36 cellular contexts compared by ENCODE assay signal in genomic region chr11:47852053-47852452, GRCh38. TPM values are rescaled to one million over a fixed set of nuclear protein-coding genes. Genes with fewer than 3 reads are reported as not detected.
DNase-seq lines count a peak whose midpoint lies in the region; ATAC-seq, FAIRE-seq and TF ChIP-seq lines count a peak whose summit lies in the region.
"Had no signal": no experiment of that assay in that cellular context is flagged by ENCODE, and none has a peak within 500 bp of the region (broad histone marks: within the 10 kb centered on the region; RNA-seq: fewer than 3 reads in every experiment).

No MANE protein-coding gene starts in this region.

- H3K27ac ChIP-seq in ovary (no peak overlapping the region), neuronal stem cell (replicated peaks; ENCODE audit: low read length) (no peak overlapping the region)
- H3K27ac ChIP-seq: heart right ventricle, neutrophil, RWPE1, SK-N-MC, stomach, thyroid gland had no signal

- H3K4me1 ChIP-seq in ovary (ENCODE audit: insufficient read depth) = peaks cover 1% of the 10 kb centered on the region
- H3K4me1 ChIP-seq in neuronal stem cell (ENCODE audit: control insufficient read depth in 2 of 2, insufficient read depth in 1 of 2, low read depth in 1 of 2, low read length in 2 of 2) = peaks cover 5 to 6% of the 10 kb centered on the region in 2 donors

- CTCF ChIA-PET in activated B cell treated with CpG ODN at 0.5 μM for 24 hours (lab: Charles Lee) = interaction anchor here (1.3 to 3.2 kb wide), 2 partner anchors 256 to 665 kb away, joined by 3 to 30 read pairs; partner anchors contain the start of gene PACSIN3

- peaks cover 3% of the 10 kb centered on the region for H3K79me1 ChIP-seq in neuronal stem cell (ENCODE audit: low read depth, low read length)

- peaks cover 7% of the 10 kb centered on the region for H3K36me3 Mint-ChIP-seq in stimulated activated naive CD8-positive, alpha-beta T cell treated with anti-CD3 and anti-CD28 coated beads, Interleukin-15, Interleukin-2, amounts not matched to agents 100 ng/mL and 50 ng/mL, for 24 hours (ENCODE audit: low read depth)
- H3K36me3 Mint-ChIP-seq in activated B cell treated with CpG ODN at 0.5 μM for 24 hours (ENCODE audit: low read depth) = peaks cover 11% of the 10 kb centered on the region
- peaks cover 3% of the 10 kb centered on the region for H3K36me3 Mint-ChIP-seq in memory B cell

- H3K36me3 ChIP-seq in ovary = no peaks in the 10 kb centered on the region
- peaks cover 0 to 2% of the 10 kb centered on the region in 2 donors for H3K36me3 ChIP-seq in neuronal stem cell (replicated peaks in 1 of 2; ENCODE audit: control insufficient read depth in 2 of 2, insufficient read depth in 2 of 2, low read length in 2 of 2)
- H3K36me3 ChIP-seq: BLaER1, heart right ventricle, stomach, thyroid gland had no signal

- H3K4me1 Mint-ChIP-seq in stimulated activated naive CD8-positive, alpha-beta T cell treated with anti-CD3 and anti-CD28 coated beads, Interleukin-15, Interleukin-2, amounts not matched to agents 100 ng/mL and 50 ng/mL, for 24 hours (ENCODE audit: low read depth) = peaks cover 54% of the 10 kb centered on the region
- peaks cover 89% of the 10 kb centered on the region for H3K4me1 Mint-ChIP-seq in activated B cell treated with CpG ODN at 0.5 μM for 24 hours
- peaks cover 43% of the 10 kb centered on the region for H3K4me1 Mint-ChIP-seq in memory B cell

- H3K9me3 ChIP-seq in ovary = no peaks in the 10 kb centered on the region
- no peaks in the 10 kb centered on the region for H3K9me3 ChIP-seq in neuronal stem cell (replicated peaks in 1 of 2; ENCODE audit: control insufficient read depth in 2 of 2, insufficient read depth in 1 of 2, low read depth in 1 of 2, low read length in 2 of 2)
- H3K9me3 ChIP-seq: BLaER1, Caco-2, heart right ventricle, neutrophil, stomach, thyroid gland had no signal

- TF ChIP-seq CTCF in activated B cell treated with CpG ODN at 0.5 μM for 24 hours (IDR thresholded peaks at IDR 0.05) (no peak), ovary (IDR thresholded peaks at IDR 0.05) (no peak)

- H3K9ac ChIP-seq in neuronal stem cell (ENCODE audit: low read depth, low read length, poor library complexity) = no peak overlapping the region
- H3K9ac ChIP-seq: BLaER1 had no signal

- no peak overlapping the region for H3K18ac ChIP-seq in neuronal stem cell (ENCODE audit: low read length)

- H4K91ac ChIP-seq in neuronal stem cell (ENCODE audit: low read depth, low read length, poor library complexity) = no peak overlapping the region

- H2BK5ac ChIP-seq in neuronal stem cell (ENCODE audit: low read length) = no peak overlapping the region

- H2BK120ac ChIP-seq in neuronal stem cell (ENCODE audit: low read depth, low read length) = no peak overlapping the region

- no peak overlapping the region for H2BK15ac ChIP-seq in neuronal stem cell (ENCODE audit: low read length)

- DNase-seq in stimulated activated naive CD8-positive, alpha-beta T cell treated with anti-CD3 and anti-CD28 coated beads, Interleukin-15, Interleukin-2, amounts not matched to agents 100 U/mL and 50 U/mL, for 24 hours = no peak
- DNase-seq in activated B cell treated with CpG ODN at 0.5 μM for 24 hours = no peak
- no peak for DNase-seq in memory B cell (ENCODE audit: low spot score in 2 of 2)
- no peak for DNase-seq in ovary
- no peak for DNase-seq in neuronal stem cell (ENCODE audit: low spot score)
- DNase-seq in frontal cortex (ENCODE audit: low spot score in 2 of 2) = no peak
- DNase-seq: activated CD4-positive, alpha-beta T cell treated with anti-CD3 and anti-CD28 coated beads for 36 hours; activated naive CD4-positive, alpha-beta T cell; activated T-cell treated with anti-CD3 and anti-CD28 coated beads, Interleukin-2, amount 50 U/mL, for 24 hours; Caco-2; DMS79 treated with DMSO at 0.1 percent for 48 hours; effector CD8-positive, alpha-beta T cell; erythroblast; foreskin fibroblast; HCEC 1CT; heart right ventricle; KBM-7; NCI-H1417 treated with DMSO at 0.1 percent for 48 hours; NCI-H2081 treated with DMSO at 0.1 percent for 48 hours; NCI-H345; NCI-H748 treated with DMSO at 0.1 percent for 48 hours; stomach; T-helper 2 cell; thyroid gland had no signal

- ATAC-seq in stimulated activated naive CD8-positive, alpha-beta T cell treated with anti-CD3 and anti-CD28 coated beads, Interleukin-15, Interleukin-2, amounts not matched to agents 100 U/mL and 50 U/mL, for 24 hours = no peak
- ATAC-seq in activated B cell treated with CpG ODN at 0.5 μM for 24 hours (ENCODE audit: low read depth) (no peak), memory B cell (ENCODE audit: low read depth) (no peak), HG02623 (IDR thresholded peaks at IDR 0.05; ENCODE audit: unreplicated experiment) (no peak)
- ATAC-seq: activated CD4-positive, alpha-beta T cell treated with anti-CD3 and anti-CD28 coated beads for 36 hours; heart right ventricle; sciatic nerve had no signal

- no peak overlapping the region for H3K4me3 ChIP-seq in ovary
- no peak overlapping the region for H3K4me3 ChIP-seq in neuronal stem cell (ENCODE audit: low read length in 2 of 2)
- H3K4me3 ChIP-seq: BLaER1, heart right ventricle, lung, SK-N-MC, stomach, thyroid gland had no signal

- no peak overlapping the region for H3K4me3 Mint-ChIP-seq in stimulated activated naive CD8-positive, alpha-beta T cell treated with anti-CD3 and anti-CD28 coated beads, Interleukin-15, Interleukin-2, amounts not matched to agents 100 ng/mL and 50 ng/mL, for 24 hours
- H3K4me3 Mint-ChIP-seq in activated B cell treated with CpG ODN at 0.5 μM for 24 hours (no peak overlapping the region), memory B cell (no peak overlapping the region)
- H3K4me3 Mint-ChIP-seq: activated CD4-positive, alpha-beta T cell treated with anti-CD3 and anti-CD28 coated beads for 36 hours; activated T-cell treated with anti-CD3 and anti-CD28 coated beads, Interleukin-2, amount 50 U/mL, for 24 hours had no signal

- intact Hi-C loops in activated B cell treated with CpG ODN at 0.5 μM for 24 hours (cut with micrococcal nuclease) = loop anchor here (2.0 to 10.0 kb wide), 4 partner anchors 35 to 675 kb away; partner anchors contain the start of genes ARFGAP2 and SLC39A13
- intact Hi-C loops in ovary (cut with DNase I) = no loop called here

- no peak overlapping the region for H3K23ac ChIP-seq in neuronal stem cell (ENCODE audit: low read depth, low read length, poor library complexity)

- H2BK12ac ChIP-seq in neuronal stem cell (ENCODE audit: low read length) = no peak overlapping the region

- no peak overlapping the region for H3K14ac ChIP-seq in neuronal stem cell (ENCODE audit: low read length)

- H3K9me3 Mint-ChIP-seq in stimulated activated naive CD8-positive, alpha-beta T cell treated with anti-CD3 and anti-CD28 coated beads, Interleukin-15, Interleukin-2, amounts not matched to agents 100 ng/mL and 50 ng/mL, for 24 hours = no peaks in the 10 kb centered on the region
- no peaks in the 10 kb centered on the region for H3K9me3 Mint-ChIP-seq in activated B cell treated with CpG ODN at 0.5 μM for 24 hours
- no peaks in the 10 kb centered on the region for H3K9me3 Mint-ChIP-seq in memory B cell
- H3K9me3 Mint-ChIP-seq: activated T-cell treated with anti-CD3 and anti-CD28 coated beads, Interleukin-2, amount 50 U/mL, for 24 hours had no signal

- WGBS in ovary, 3 donors = 83 to 86% (median 84%) methylated on average over 6 of the region's 6 CpGs
- no CpG with 5 or more reads among the region's 6 CpGs for WGBS in neuronal stem cell (ENCODE audit: extremely low coverage in 2 of 2, insufficient read length in 2 of 2, insufficient replicate concordance in 1 of 2), 2 donors

- TF ChIP-seq POLR2A in ovary (IDR thresholded peaks at IDR 0.05) = no peak

- H3K4ac ChIP-seq in neuronal stem cell (ENCODE audit: low read length) = no peak overlapping the region

- TF ChIP-seq EP300 in ovary (IDR thresholded peaks at IDR 0.05) = no peak

- H2AFZ ChIP-seq in neuronal stem cell (ENCODE audit: low read length) = no peak overlapping the region

- H3K27ac Mint-ChIP-seq in stimulated activated naive CD8-positive, alpha-beta T cell treated with anti-CD3 and anti-CD28 coated beads, Interleukin-15, Interleukin-2, amounts not matched to agents 100 ng/mL and 50 ng/mL, for 24 hours = peak overlapping the region; percentile 40
- H3K27ac Mint-ChIP-seq in activated B cell treated with CpG ODN at 0.5 μM for 24 hours (peak overlapping the region; percentile 72), memory B cell (peak overlapping the region; percentile 77)

- POLR2A ChIA-PET in activated B cell treated with CpG ODN at 0.5 μM for 24 hours (lab: Charles Lee) = interaction anchor here (0.7 to 3.1 kb wide), 5 partner anchors 10 to 257 kb away, joined by 3 to 25 read pairs (median 3); partner anchors contain the start of gene AGBL2

- no peak overlapping the region for H3K4me2 ChIP-seq in neuronal stem cell (ENCODE audit: insufficient read depth, low read length, poor library complexity, severe bottlenecking)

- no peak overlapping the region for H4K8ac ChIP-seq in neuronal stem cell (ENCODE audit: low read depth, low read length)

- H2AK5ac ChIP-seq in neuronal stem cell (ENCODE audit: low read depth, low read length) = no peak overlapping the region

- H3K27me3 Mint-ChIP-seq in stimulated activated naive CD8-positive, alpha-beta T cell treated with anti-CD3 and anti-CD28 coated beads, Interleukin-15, Interleukin-2, amounts not matched to agents 100 ng/mL and 50 ng/mL, for 24 hours = no peaks in the 10 kb centered on the region
- H3K27me3 Mint-ChIP-seq in activated B cell treated with CpG ODN at 0.5 μM for 24 hours (no peaks in the 10 kb centered on the region), memory B cell (no peaks in the 10 kb centered on the region)
- H3K27me3 Mint-ChIP-seq: activated CD4-positive, alpha-beta T cell treated with anti-CD3 and anti-CD28 coated beads for 36 hours; activated T-cell treated with anti-CD3 and anti-CD28 coated beads, Interleukin-2, amount 50 U/mL, for 24 hours; progenitor cell of endocrine pancreas had no signal

- H3K27me3 ChIP-seq in ovary (no peaks in the 10 kb centered on the region), neuronal stem cell (ENCODE audit: control insufficient read depth in 3 of 3, insufficient read depth in 3 of 3, low read depth in 1 of 3, low read length in 3 of 3) (no peaks in the 10 kb centered on the region)
- H3K27me3 ChIP-seq: BLaER1, heart right ventricle, neutrophil, stomach, thyroid gland had no signal

- no peak for FAIRE-seq in frontal cortex (lab: Jason Lieb, UNC)
- FAIRE-seq: bronchial epithelial cell, colon, GM18507 had no signal

RNA-seq across cellular contexts. Expression of gene NUP160, which starts 3.9 kb away (rescaled TPM):
- total RNA-seq in activated B cell treated with CpG ODN at 0.5 μM for 24 hours (53.2 and 70.8 TPM in 2 replicates), ovary (10 to 100 TPM; 29.1 to 48.5 (median 32.7) TPM), frontal cortex (57.5 TPM)
- polyA plus RNA-seq in ovary = 10 to 100 TPM; 21.3 to 27.3 TPM
- 28.9 TPM for polyA plus RNA-seq in neuronal stem cell (2013, experiment 1 of 2)
- polyA plus RNA-seq in neuronal stem cell (2013, experiment 2 of 2) = 28.0 TPM
